Comparison of ENCODE assay signal across 8 cellular contexts in the genomic region with DNA sequence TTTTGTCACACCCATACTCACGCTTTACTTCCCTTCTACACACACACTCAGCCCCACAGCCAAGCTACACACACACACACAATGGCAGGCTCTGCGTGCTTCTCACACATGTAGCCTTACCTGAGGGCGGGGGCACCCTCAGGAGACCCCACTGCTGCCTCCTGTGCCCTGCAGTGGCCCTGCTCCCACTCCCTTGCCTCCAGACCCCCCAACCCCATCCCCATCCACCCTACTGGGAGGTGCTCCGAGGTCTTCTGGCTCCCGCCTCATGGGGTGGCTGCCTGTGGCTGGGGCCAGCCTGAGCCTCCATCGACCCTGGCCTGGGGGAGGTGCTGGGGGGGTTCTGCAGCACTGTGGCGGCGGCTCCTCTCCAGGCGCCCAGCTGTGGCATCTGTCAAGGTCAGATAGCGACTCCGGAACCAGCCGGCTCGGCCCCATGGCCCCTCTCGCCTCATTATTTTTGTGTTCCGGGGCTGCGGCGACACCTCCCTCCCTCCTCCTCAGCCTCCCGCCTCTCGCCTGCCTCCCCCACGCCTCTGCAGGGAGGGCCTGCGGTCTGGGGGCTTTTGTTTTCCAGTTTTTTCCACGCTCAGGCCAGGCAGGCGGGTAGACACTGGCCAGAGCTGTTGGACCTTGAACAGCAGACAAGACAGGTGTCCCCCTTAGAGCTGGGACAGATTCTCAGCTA. TPM values are rescaled to one million over a fixed set of nuclear protein-coding genes. Genes with fewer than 3 reads are reported as not detected.
DNase-seq lines count a peak whose midpoint lies in the region; ATAC-seq lines count a peak whose summit lies in the region.

No MANE protein-coding gene starts in this region.

- H3K36me3 ChIP-seq in stomach smooth muscle (ENCODE audit: control insufficient read depth in 2 of 2, insufficient read depth in 2 of 2, low read length in 2 of 2): peaks cover 0 to under 1% of the 10 kb centered on the region in 2 donors

- peaks cover 26% of the 10 kb centered on the region for H3K4me1 Mint-ChIP-seq in activated CD4-positive, alpha-beta T cell treated with anti-CD3 and anti-CD28 coated beads, Interleukin-2, amount 10 ng/mL, durations not matched to agents 24 days and 14 days

- no peaks in the 10 kb centered on the region for H3K27me3 ChIP-seq in stomach smooth muscle (ENCODE audit: control insufficient read depth in 1 of 2, insufficient read depth in 2 of 2, low read length in 2 of 2)

- intact Hi-C loops in activated CD4-positive, alpha-beta T cell treated with anti-CD3 and anti-CD28 coated beads, Interleukin-2, amount 10 ng/mL, durations not matched to agents 24 days and 14 days (cut with micrococcal nuclease): loop anchor here (2.0 kb wide), 2 partner anchors 21 to 33 kb away; a partner anchor contains a TSS

- no peaks in the 10 kb centered on the region for H3K27me3 Mint-ChIP-seq in activated CD4-positive, alpha-beta T cell treated with anti-CD3 and anti-CD28 coated beads, Interleukin-2, amount 10 ng/mL, durations not matched to agents 24 days and 14 days

- no peak overlapping the region for H3K9ac ChIP-seq in stomach smooth muscle (ENCODE audit: low read length in 2 of 2)

- peak overlapping the region; percentile 89 for H3K27ac ChIP-seq in stomach smooth muscle (ENCODE audit: low read length)

- peak overlapping the region; percentile 73 for H3K4me3 Mint-ChIP-seq in activated CD4-positive, alpha-beta T cell treated with anti-CD3 and anti-CD28 coated beads, Interleukin-2, amount 10 ng/mL, durations not matched to agents 24 days and 14 days

- H3K27ac Mint-ChIP-seq in activated CD4-positive, alpha-beta T cell treated with anti-CD3 and anti-CD28 coated beads, Interleukin-2, amount 10 ng/mL, durations not matched to agents 24 days and 14 days: no peak overlapping the region

- peaks cover 68% of the 10 kb centered on the region for H3K4me1 ChIP-seq in stomach smooth muscle (ENCODE audit: control insufficient read depth, insufficient read depth, low read length)

- H3K4me3 ChIP-seq in stomach smooth muscle (ENCODE audit: low read length in 2 of 2): no peak overlapping the region

- no peak for DNase-seq in activated CD4-positive, alpha-beta T cell treated with anti-CD3 and anti-CD28 coated beads, Interleukin-2, amount 10 ng/mL, durations not matched to agents 24 days and 14 days
- no peak for DNase-seq in activated CD4-positive, alpha-beta T cell treated with anti-CD3 and anti-CD28 coated beads for 4 hours
- peak; percentile 77 for DNase-seq in activated CD8-positive, alpha-beta memory T cell treated with anti-CD3 and anti-CD28 coated beads for 24 hours
- peak; percentile 47 for DNase-seq in inferior parietal cortex (ENCODE audit: extremely low spot score)
- DNase-seq in NCI-H2196 treated with DMSO at 0.1 percent for 48 hours (lab: John Stamatoyannopoulos, UW; ENCODE audit: unreplicated experiment): no peak
- DNase-seq in dedifferentiated amniotic fluid mesenchymal stem cell (ENCODE audit: extremely low spot score): no peak

- H3K36me3 Mint-ChIP-seq in activated CD4-positive, alpha-beta T cell treated with anti-CD3 and anti-CD28 coated beads, Interleukin-2, amount 10 ng/mL, durations not matched to agents 24 days and 14 days (ENCODE audit: low read depth): no peaks in the 10 kb centered on the region

- H3K9me3 ChIP-seq in stomach smooth muscle (ENCODE audit: control insufficient read depth in 2 of 2, low read length in 2 of 2): no peaks in the 10 kb centered on the region

- peak; percentile 25 for ATAC-seq in HG03135 (IDR thresholded peaks at IDR 0.05; ENCODE audit: unreplicated experiment)

- no peaks in the 10 kb centered on the region for H3K9me3 Mint-ChIP-seq in activated CD4-positive, alpha-beta T cell treated with anti-CD3 and anti-CD28 coated beads, Interleukin-2, amount 10 ng/mL, durations not matched to agents 24 days and 14 days

RNA-seq across cellular contexts. Expression of a gene that starts 21.7 kb away (rescaled TPM):
- 1.2 and 1.9 TPM in 2 replicates for total RNA-seq in activated CD4-positive, alpha-beta T cell treated with anti-CD3 and anti-CD28 coated beads, Interleukin-2, amount 10 ng/mL, durations not matched to agents 24 days and 14 days

Comparison
In these comparisons a context has a peak if more than half of its experiments do, and no peak if none do; other contexts are left out.
1. DNase-seq: peak in activated CD8-positive, alpha-beta memory T cell treated with anti-CD3 and anti-CD28 coated beads for 24 hours (single experiment) and inferior parietal cortex (single experiment); none in activated CD4-positive, alpha-beta T cell treated with anti-CD3 and anti-CD28 coated beads, Interleukin-2, amount 10 ng/mL, durations not matched to agents 24 days and 14 days (single experiment), activated CD4-positive, alpha-beta T cell treated with anti-CD3 and anti-CD28 coated beads for 4 hours (0 of 2), NCI-H2196 treated with DMSO at 0.1 percent for 48 hours (single experiment) and dedifferentiated amniotic fluid mesenchymal stem cell (single experiment).